In the genomic region with DNA sequence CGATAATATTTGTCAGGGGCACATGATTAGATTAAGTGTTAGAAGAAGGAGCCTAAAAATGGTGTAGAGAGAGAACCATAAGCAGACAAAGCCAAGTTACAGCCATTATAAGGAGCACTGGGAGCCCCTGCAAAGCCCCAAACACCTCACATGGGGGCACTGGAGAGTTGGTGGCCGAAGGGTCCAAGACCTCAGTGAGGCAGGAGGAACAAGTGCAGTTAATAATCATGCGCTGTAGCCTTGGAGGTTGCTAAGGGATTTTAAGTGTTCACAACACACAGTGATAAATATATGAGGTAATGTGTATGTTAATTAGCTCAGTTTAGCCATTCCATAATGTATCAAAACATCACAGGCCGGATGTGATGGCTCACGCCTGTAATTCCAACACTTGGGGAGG, we compare ENCODE assay signal across 9 cellular contexts. TPM values are rescaled to one million over a fixed set of nuclear protein-coding genes. Genes with fewer than 3 reads are reported as not detected.
DNase-seq lines count a peak whose midpoint lies in the region; ATAC-seq and TF ChIP-seq lines count a peak whose summit lies in the region.
"Had no signal": no experiment of that assay in that cellular context is flagged by ENCODE, and none has a peak within 500 bp of the region (broad histone marks: within the 10 kb centered on the region; RNA-seq: fewer than 3 reads in every experiment).

No MANE protein-coding gene starts in this region.

- TF ChIP-seq POLR2A in thyroid gland (IDR thresholded peaks at IDR 0.05): no peak

- H3K27me3 Mint-ChIP-seq in glutamatergic neuron (ENCODE audit: unreplicated experiment): peaks cover 1% of the 10 kb centered on the region
- peaks cover 26 to 28% of the 10 kb centered on the region in 2 donors for H3K27me3 Mint-ChIP-seq in CD4-positive, alpha-beta memory T cell
- peaks cover 26% of the 10 kb centered on the region for H3K27me3 Mint-ChIP-seq in activated T-cell treated with anti-CD3 and anti-CD28 coated beads, Interleukin-2, amount 50 U/mL, for 4 hours (ENCODE audit: low read depth)

- H3K27ac ChIP-seq in thyroid gland: no peak overlapping the region
- no peak overlapping the region for H3K27ac ChIP-seq in CD4-positive, alpha-beta memory T cell (ENCODE audit: low read depth, low read length)
- H3K27ac ChIP-seq: tibial nerve had no signal

- peak; percentile 76 for ATAC-seq in Right ventricle myocardium inferior
- ATAC-seq in HG03565 (IDR thresholded peaks at IDR 0.05; ENCODE audit: unreplicated experiment): no peak
- no peak for ATAC-seq in activated T-cell treated with anti-CD3 and anti-CD28 coated beads, Interleukin-2, amount 50 U/mL, for 4 hours

- H3K9me3 ChIP-seq in thyroid gland: no peaks in the 10 kb centered on the region
- no peaks in the 10 kb centered on the region for H3K9me3 ChIP-seq in CD4-positive, alpha-beta memory T cell (ENCODE audit: control insufficient read depth in 1 of 2, low read length in 2 of 2)
- H3K9me3 ChIP-seq: tibial nerve had no signal

- H3K4me3 ChIP-seq in thyroid gland (replicated peaks in 1 of 3): no peak overlapping the region
- H3K4me3 ChIP-seq in CD4-positive, alpha-beta memory T cell (ENCODE audit: low read length in 2 of 2): no peak overlapping the region
- H3K4me3 ChIP-seq: tibial nerve had no signal

- no peaks in the 10 kb centered on the region for H3K27me3 ChIP-seq in thyroid gland
- H3K27me3 ChIP-seq in CD4-positive, alpha-beta memory T cell (ENCODE audit: insufficient read depth, low read length): peaks cover 4% of the 10 kb centered on the region

- 56 to 79% methylated on average over 5 of the region's 5 CpGs for WGBS in thyroid gland, 2 donors

- intact Hi-C loops in Right ventricle myocardium inferior (cut with DNase I) (loop anchor here (1.0 kb wide), 1 partner anchor 31 kb away; no protein-coding TSS in a partner anchor), cardiac septum (cut with DNase I) (loop anchor here (2.0 kb wide), 1 partner anchor 32 kb away; no protein-coding TSS in a partner anchor), thyroid gland (cut with DNase I) (no loop called here)
- intact Hi-C loops in CD4-positive, alpha-beta memory T cell (cut with micrococcal nuclease): no loop called here

- no peak overlapping the region for H3K27ac Mint-ChIP-seq in glutamatergic neuron (ENCODE audit: unreplicated experiment)
- no peak overlapping the region for H3K27ac Mint-ChIP-seq in CD4-positive, alpha-beta memory T cell

- DNase-seq in Right ventricle myocardium inferior (ENCODE audit: missing footprints) (no peak), cardiac septum (ENCODE audit: low spot score) (no peak), RPMI7951 (ENCODE audit: low read depth) (peak; percentile 51), glutamatergic neuron (peak; percentile 66), thyroid gland (no peak)
- no peak for DNase-seq in CD4-positive, alpha-beta memory T cell
- DNase-seq in activated T-cell treated with anti-CD3 and anti-CD28 coated beads, Interleukin-2, amount 50 U/mL, for 4 hours: no peak

- peaks cover 16% of the 10 kb centered on the region for H3K4me1 Mint-ChIP-seq in glutamatergic neuron (ENCODE audit: low read depth, unreplicated experiment)
- no peaks in the 10 kb centered on the region for H3K4me1 Mint-ChIP-seq in CD4-positive, alpha-beta memory T cell
- H3K4me1 Mint-ChIP-seq in activated T-cell treated with anti-CD3 and anti-CD28 coated beads, Interleukin-2, amount 50 U/mL, for 4 hours (ENCODE audit: low read depth): no peaks in the 10 kb centered on the region

- TF ChIP-seq CTCF in glutamatergic neuron (IDR thresholded peaks at IDR 0.05; ENCODE audit: partially characterized antibody, unreplicated experiment): peak; percentile 26
- no peak for TF ChIP-seq CTCF in thyroid gland (IDR thresholded peaks at IDR 0.05)

- peaks cover under 1% of the 10 kb centered on the region for H3K9me3 Mint-ChIP-seq in glutamatergic neuron (ENCODE audit: unreplicated experiment)
- H3K9me3 Mint-ChIP-seq in CD4-positive, alpha-beta memory T cell: no peaks in the 10 kb centered on the region
- no peaks in the 10 kb centered on the region for H3K9me3 Mint-ChIP-seq in activated T-cell treated with anti-CD3 and anti-CD28 coated beads, Interleukin-2, amount 50 U/mL, for 4 hours

- H3K4me1 ChIP-seq in thyroid gland: no peaks in the 10 kb centered on the region
- no peaks in the 10 kb centered on the region for H3K4me1 ChIP-seq in CD4-positive, alpha-beta memory T cell (ENCODE audit: insufficient read depth, low read length)
- H3K4me1 ChIP-seq: tibial nerve had no signal

- CTCF ChIA-PET in CD4-positive, alpha-beta memory T cell (lab: Charles Lee; ENCODE audit: partially characterized antibody): interaction anchor here (0.6 kb wide), 1 partner anchor 60 kb away, joined by 3 read pairs; no protein-coding TSS in a partner anchor

- POLR2A ChIA-PET in CD4-positive, alpha-beta memory T cell (lab: Charles Lee; ENCODE audit: partially characterized antibody): no interaction called here

- H3K4me3 Mint-ChIP-seq in glutamatergic neuron (ENCODE audit: unreplicated experiment): no peak overlapping the region
- no peak overlapping the region for H3K4me3 Mint-ChIP-seq in CD4-positive, alpha-beta memory T cell
- no peak overlapping the region for H3K4me3 Mint-ChIP-seq in activated T-cell treated with anti-CD3 and anti-CD28 coated beads, Interleukin-2, amount 50 U/mL, for 4 hours

- H3K36me3 Mint-ChIP-seq in glutamatergic neuron (ENCODE audit: unreplicated experiment): no peaks in the 10 kb centered on the region
- H3K36me3 Mint-ChIP-seq in CD4-positive, alpha-beta memory T cell: no peaks in the 10 kb centered on the region
- H3K36me3 Mint-ChIP-seq in activated T-cell treated with anti-CD3 and anti-CD28 coated beads, Interleukin-2, amount 50 U/mL, for 4 hours (ENCODE audit: insufficient read depth): no peaks in the 10 kb centered on the region

- H3K36me3 ChIP-seq in thyroid gland: no peaks in the 10 kb centered on the region
- H3K36me3 ChIP-seq in CD4-positive, alpha-beta memory T cell (ENCODE audit: insufficient read depth, low read length): no peaks in the 10 kb centered on the region
- H3K36me3 ChIP-seq: tibial nerve had no signal

RNA-seq across cellular contexts. Expression of a gene that starts 54.4 kb away (rescaled TPM):
- total RNA-seq in Right ventricle myocardium inferior (22.5 TPM), cardiac septum (46.5 TPM), glutamatergic neuron (ENCODE audit: unreplicated experiment) (101 TPM), thyroid gland (10 to 100 TPM; 13.3 to 36.0 (median 16.8) TPM)
- total RNA-seq in RPMI7951 (2014; rRNA removed; shearing (Covaris generic)): 49.1 and 51.9 TPM in 2 replicates
- total RNA-seq in CD4-positive, alpha-beta memory T cell: 1 to 10 TPM; 6.8 to 8.3 TPM
- 1 to 10 TPM; 6.5 to 6.6 TPM for polyA plus RNA-seq in CD4-positive, alpha-beta memory T cell
- total RNA-seq in activated T-cell treated with anti-CD3 and anti-CD28 coated beads, Interleukin-2, amount 50 U/mL, for 4 hours: 10 to 100 TPM; 12.5 to 14.1 (median 12.8) TPM

RNA-seq across cellular contexts. Expression of a gene that starts 57.7 kb away (rescaled TPM):
- total RNA-seq in Right ventricle myocardium inferior: 41.7 TPM
- total RNA-seq in cardiac septum: 85.3 TPM
- total RNA-seq in RPMI7951 (2014; rRNA removed; shearing (Covaris generic)): 0.10 and 0.96 TPM in 2 replicates
- 209 TPM for total RNA-seq in glutamatergic neuron (ENCODE audit: unreplicated experiment)
- total RNA-seq in thyroid gland: 10 to 100 TPM in 3 of 4 donors, 1 to 10 TPM in 1; 9.7 to 36.5 (median 13.8) TPM
- total RNA-seq in CD4-positive, alpha-beta memory T cell: 10 to 100 TPM; 36.0 to 38.6 TPM
- 1 to 10 TPM in 1 of 2 donors, under 1 TPM in 1; 0.59 to 2.5 TPM for polyA plus RNA-seq in CD4-positive, alpha-beta memory T cell
- total RNA-seq in activated T-cell treated with anti-CD3 and anti-CD28 coated beads, Interleukin-2, amount 50 U/mL, for 4 hours: 10 to 100 TPM; 18.7 to 22.3 (median 22.1) TPM

Comparison
In these comparisons a context has a peak if more than half of its experiments do, and no peak if none do; other contexts are left out.
1. DNase-seq: peak in RPMI7951 (single experiment) and glutamatergic neuron (single experiment); none in Right ventricle myocardium inferior (single experiment), cardiac septum (single experiment), thyroid gland (0 of 2), CD4-positive, alpha-beta memory T cell (0 of 5) and activated T-cell treated with anti-CD3 and anti-CD28 coated beads, Interleukin-2, amount 50 U/mL, for 4 hours (single experiment).
2. intact Hi-C loops: an anchor here in Right ventricle myocardium inferior (1.0 kb wide) and cardiac septum (2.0 kb wide); none called in thyroid gland and CD4-positive, alpha-beta memory T cell.